Comparison of ENCODE assay signal across 33 cellular contexts in the genomic region with DNA sequence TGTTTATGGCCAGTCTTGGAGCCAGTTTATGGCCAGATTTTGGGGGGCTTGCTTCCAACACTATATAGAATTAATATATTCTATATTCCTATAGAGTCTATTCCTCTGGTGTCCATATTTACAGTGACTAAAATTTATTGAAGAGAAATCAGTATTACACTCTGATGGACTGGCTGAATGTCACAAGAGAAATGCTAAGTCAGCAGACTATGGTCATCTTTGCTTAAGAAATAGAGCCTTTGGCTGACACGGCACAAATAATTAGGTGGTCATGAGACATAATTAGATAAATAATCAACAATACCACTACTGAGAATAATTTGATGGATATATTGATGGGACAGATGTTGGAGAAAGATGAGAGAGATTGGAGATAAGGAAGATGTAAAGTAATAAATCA.
"Had no signal": no experiment of that assay in that cellular context is flagged by ENCODE, and none has a peak within 500 bp of the region (broad histone marks: within the 10 kb centered on the region; RNA-seq: fewer than 3 reads in every experiment).

No MANE protein-coding gene starts in this region.

- H3K79me2 ChIP-seq: parathyroid adenoma had no signal

- H3K4me1 Mint-ChIP-seq: naive thymus-derived CD8-positive, alpha-beta T cell; nephron progenitor cell; neural crest cell; stimulated activated memory B cell treated with anti-CD40 and anti-IgM and Interleukin-4, amounts not matched to agents 10 μg/mL and 1 μg/mL and 100 μg/mL, for 72 hours; stimulated activated naive CD8-positive, alpha-beta T cell treated with anti-CD3 and anti-CD28 coated beads, Interleukin-15, amount 100 ng/mL, for 72 hours had no signal

- H3K27me3 Mint-ChIP-seq: naive thymus-derived CD8-positive, alpha-beta T cell; natural killer cell treated with Interleukin-12 subunit alpha and Interleukin-12 subunit beta and Interleukin-15 and Interleukin-18, amount 100 ng/mL, for 72 hours; progenitor cell of endocrine pancreas; stimulated activated memory B cell treated with anti-CD40 and anti-IgM and Interleukin-4, amounts not matched to agents 10 μg/mL and 1 μg/mL and 100 μg/mL, for 72 hours; stimulated activated naive CD8-positive, alpha-beta T cell treated with anti-CD3 and anti-CD28 coated beads, Interleukin-15, amount 100 ng/mL, for 72 hours; type B pancreatic cell had no signal

- H3K4me3 Mint-ChIP-seq: naive thymus-derived CD8-positive, alpha-beta T cell; natural killer cell treated with Interleukin-12 subunit alpha and Interleukin-12 subunit beta and Interleukin-15 and Interleukin-18, amount 100 ng/mL, for 72 hours; nephron progenitor cell; neural crest cell; stimulated activated memory B cell treated with anti-CD40 and anti-IgM and Interleukin-4, amounts not matched to agents 10 μg/mL and 1 μg/mL and 100 μg/mL, for 72 hours; stimulated activated naive CD8-positive, alpha-beta T cell treated with anti-CD3 and anti-CD28 coated beads, Interleukin-15, amount 100 ng/mL, for 72 hours; type B pancreatic cell had no signal

- H3K4me3 ChIP-seq: ovary, psoas muscle, skin epidermis, smooth muscle cell, spleen, suprapubic skin, testis, tibial artery, transverse colon, upper lobe of right lung, uterus had no signal

- H3K9me3 ChIP-seq: neutrophil, ovary, psoas muscle, suprapubic skin, testis, tibial artery, transverse colon, upper lobe of right lung, uterus had no signal

- DNase-seq: naive thymus-derived CD8-positive, alpha-beta T cell; nephron progenitor cell; nucleus accumbens; ovary; posterior cingulate gyrus; psoas muscle; right cardiac atrium; spleen; stimulated activated CD4-positive, alpha-beta T cell treated with anti-CD3 and anti-CD28 coated beads, Interleukin-12 subunit alpha, Interleukin-12 subunit beta, amount 100 ng/mL, for 4 hours; stimulated activated CD4-positive, alpha-beta T cell treated with anti-CD3 and anti-CD28 coated beads, Interleukin-1b, Interleukin-23, amount 100 ng/mL, for 48 hours; stimulated activated CD4-positive, alpha-beta T cell treated with anti-CD3 and anti-CD28 coated beads, Interleukin-4, amount 100 ng/mL, for 1 hour; stimulated activated CD4-positive, alpha-beta T cell treated with anti-CD3 and anti-CD28 coated beads, Interleukin-4, amount 100 ng/mL, for 4 hours; stimulated activated CD8-positive, alpha-beta memory T cell treated with anti-CD3 and anti-CD28 coated beads, Interleukin-4, amount 100 ng/mL, for 48 hours; stimulated activated naive CD4-positive, alpha-beta T cell; stimulated activated naive CD8-positive, alpha-beta T cell treated with anti-CD3 and anti-CD28 coated beads, Interleukin-15, amount 100 ng/mL, for 72 hours; stimulated activated naive CD8-positive, alpha-beta T cell treated with anti-CD3 and anti-CD28 coated beads, Interleukin-15, Interleukin-2, amounts not matched to agents 100 U/mL and 50 U/mL, for 24 hours; substantia nigra; testis; tibial artery; transverse colon; upper lobe of right lung; uterus had no signal

- H3K9me3 Mint-ChIP-seq: nephron progenitor cell; neural crest cell; stimulated activated memory B cell treated with anti-CD40 and anti-IgM and Interleukin-4, amounts not matched to agents 10 μg/mL and 1 μg/mL and 100 μg/mL, for 72 hours; stimulated activated naive CD8-positive, alpha-beta T cell treated with anti-CD3 and anti-CD28 coated beads, Interleukin-15, amount 100 ng/mL, for 72 hours; type B pancreatic cell had no signal

- H3K4me2 ChIP-seq: smooth muscle cell had no signal

- ATAC-seq: naive thymus-derived CD8-positive, alpha-beta T cell; natural killer cell treated with Interleukin-12 subunit alpha and Interleukin-12 subunit beta and Interleukin-15 and Interleukin-18, amount 100 ng/mL, for 72 hours; psoas muscle; right cardiac atrium; sciatic nerve; stimulated activated memory B cell treated with anti-CD40 and anti-IgM and Interleukin-4, amounts not matched to agents 10 μg/mL and 1 μg/mL and 100 μg/mL, for 72 hours; stimulated activated naive CD8-positive, alpha-beta T cell treated with anti-CD3 and anti-CD28 coated beads, Interleukin-15, amount 100 ng/mL, for 72 hours; stimulated activated naive CD8-positive, alpha-beta T cell treated with anti-CD3 and anti-CD28 coated beads, Interleukin-15, Interleukin-2, amounts not matched to agents 100 U/mL and 50 U/mL, for 24 hours; upper lobe of right lung had no signal

- H3K36me3 ChIP-seq: neutrophil, ovary, spleen, suprapubic skin, tibial artery, transverse colon, upper lobe of right lung, uterus had no signal

- H3K27ac ChIP-seq: neutrophil, ovary, parathyroid adenoma, psoas muscle, skin epidermis, spleen, suprapubic skin, testis, tibial artery, transverse colon, upper lobe of right lung, uterus had no signal

- H3K4me1 ChIP-seq: parathyroid adenoma, psoas muscle, spleen, suprapubic skin, testis, tibial artery, transverse colon, upper lobe of right lung, uterus had no signal

- H2AFZ ChIP-seq: parathyroid adenoma had no signal

- H3K9ac ChIP-seq: parathyroid adenoma had no signal

- H3K36me3 Mint-ChIP-seq: naive thymus-derived CD8-positive, alpha-beta T cell; natural killer cell treated with Interleukin-12 subunit alpha and Interleukin-12 subunit beta and Interleukin-15 and Interleukin-18, amount 100 ng/mL, for 72 hours; stimulated activated memory B cell treated with anti-CD40 and anti-IgM and Interleukin-4, amounts not matched to agents 10 μg/mL and 1 μg/mL and 100 μg/mL, for 72 hours; type B pancreatic cell had no signal

- H3K27ac Mint-ChIP-seq: naive thymus-derived CD8-positive, alpha-beta T cell; natural killer cell treated with Interleukin-12 subunit alpha and Interleukin-12 subunit beta and Interleukin-15 and Interleukin-18, amount 100 ng/mL, for 72 hours; nephron progenitor cell; progenitor cell of endocrine pancreas; stimulated activated memory B cell treated with anti-CD40 and anti-IgM and Interleukin-4, amounts not matched to agents 10 μg/mL and 1 μg/mL and 100 μg/mL, for 72 hours; stimulated activated naive CD8-positive, alpha-beta T cell treated with anti-CD3 and anti-CD28 coated beads, Interleukin-15, amount 100 ng/mL, for 72 hours; type B pancreatic cell had no signal

- H3K27me3 ChIP-seq: neutrophil, ovary, spleen, suprapubic skin, testis, tibial artery, transverse colon, upper lobe of right lung had no signal
